Comparison of ENCODE assay signal across 1 cellular context in genomic region chr11:65027213-65028067, GRCh38.
A peak's percentile ranks its signal among the peaks of the same experiment; 100 is the strongest.
TF ChIP-seq lines count a peak whose summit lies in the region.

Gene SNX15 (plus strand): TSS chr11:65027439. CDS start chr11:65027538, 99 bp downstream.

TF ChIP-seq in HCT116, 20 proteins besides CTCF, POLR2A, EP300 and RAD21 (continued from another document):
- no peak for TF ChIP-seq ZNF274 (IDR thresholded peaks at IDR 0.05; ENCODE audit: low read depth, low read length)
- TF ChIP-seq EZH2phosphoT487 (IDR thresholded peaks at IDR 0.05; ENCODE audit: borderline replicate concordance), result no peak
- peak; percentile 99 for TF ChIP-seq SP1 (IDR thresholded peaks at IDR 0.05; ENCODE audit: low read depth)
- peak; percentile 59 for TF ChIP-seq SIN3A (IDR thresholded peaks at IDR 0.05; ENCODE audit: low read depth)
- peak; percentile 52; the same call in 1 of the 2 replicates for TF ChIP-seq EGR1 (IDR thresholded peaks at IDR 0.05; ENCODE audit: low read depth)
- TF ChIP-seq SRF (IDR thresholded peaks at IDR 0.05; ENCODE audit: low read depth), result peak; percentile 61
- TF ChIP-seq POLR2AphosphoS5 (IDR thresholded peaks at IDR 0.05; ENCODE audit: low read depth, low read length), result peak; percentile 63
- peak; percentile 31; the same call in 1 of the 2 replicates for TF ChIP-seq ZFX (IDR thresholded peaks at IDR 0.05)
- peak; percentile 81 for TF ChIP-seq YY1 (IDR thresholded peaks at IDR 0.05; ENCODE audit: extremely low read depth, insufficient replicate concordance, low read depth, low read length)
- peak; percentile 73 for TF ChIP-seq CBX3 (IDR thresholded peaks at IDR 0.05; ENCODE audit: low read depth)
